Comparison of ENCODE assay signal across 17 cellular contexts in the genomic region with DNA sequence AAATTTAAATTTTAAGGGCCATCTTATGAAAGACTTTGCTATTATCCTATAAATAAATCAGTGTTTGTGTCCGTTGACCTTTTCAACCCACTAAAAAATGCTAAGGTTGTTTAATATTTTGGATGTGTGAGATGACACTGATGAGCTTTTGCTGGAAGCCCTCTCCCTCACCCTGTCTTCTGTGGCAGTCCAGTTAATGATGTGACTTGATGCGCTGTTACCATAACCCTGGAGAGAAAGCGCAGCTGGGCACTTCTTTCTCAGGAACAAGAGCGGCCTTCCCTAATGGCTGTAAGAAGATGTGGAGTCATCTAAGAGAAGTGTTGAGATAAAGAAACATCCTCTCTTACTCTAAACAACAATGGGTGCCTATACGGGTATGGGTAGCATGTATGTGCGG.
"Had no signal": no experiment of that assay in that cellular context is flagged by ENCODE, and none has a peak within 500 bp of the region (broad histone marks: within the 10 kb centered on the region; RNA-seq: fewer than 3 reads in every experiment).

No MANE protein-coding gene starts in this region.

- H3K27ac Mint-ChIP-seq: dendritic cell treated with granulocyte-macrophage colony-stimulating factor and Interleukin-4, amounts not matched to agents 40 ng/mL and 50 ng/mL, for 4 days; natural killer cell; stimulated activated naive CD8-positive, alpha-beta T cell treated with anti-CD3 and anti-CD28 coated beads, Interleukin-15, amount 100 ng/mL, for 72 hours had no signal

- H3K79me2 ChIP-seq: hepatocyte, parathyroid adenoma had no signal

- H3K27me3 Mint-ChIP-seq: stimulated activated naive B cell treated with anti-CD40 and anti-IgM and Interleukin-4, amounts not matched to agents 10 μg/mL and 1 μg/mL and 100 μg/mL, for 72 hours; stimulated activated naive CD8-positive, alpha-beta T cell treated with anti-CD3 and anti-CD28 coated beads, Interleukin-15, amount 100 ng/mL, for 72 hours had no signal

- H3K27me3 ChIP-seq: foreskin keratinocyte, hepatocyte, testis, tibial nerve had no signal

- H3K36me3 ChIP-seq: prostate gland, tibial nerve had no signal

- ATAC-seq: foreskin keratinocyte; left colon; natural killer cell; sciatic nerve; stimulated activated naive B cell treated with anti-CD40 and anti-IgM and Interleukin-4, amounts not matched to agents 10 μg/mL and 1 μg/mL and 100 μg/mL, for 72 hours; stimulated activated naive CD8-positive, alpha-beta T cell treated with anti-CD3 and anti-CD28 coated beads, Interleukin-15, amount 100 ng/mL, for 72 hours had no signal

- H3K9me3 ChIP-seq: prostate gland, testis, tibial nerve had no signal

- H3K9ac ChIP-seq: parathyroid adenoma had no signal

- H3K4me3 Mint-ChIP-seq: dendritic cell treated with granulocyte-macrophage colony-stimulating factor and Interleukin-4, amounts not matched to agents 40 ng/mL and 50 ng/mL, for 4 days; natural killer cell; stimulated activated naive B cell treated with anti-CD40 and anti-IgM and Interleukin-4, amounts not matched to agents 10 μg/mL and 1 μg/mL and 100 μg/mL, for 72 hours; stimulated activated naive CD8-positive, alpha-beta T cell treated with anti-CD3 and anti-CD28 coated beads, Interleukin-15, amount 100 ng/mL, for 72 hours had no signal

- H2AFZ ChIP-seq: hepatocyte, parathyroid adenoma had no signal

- H3K27ac ChIP-seq: foreskin keratinocyte, hepatocyte, parathyroid adenoma, prostate gland, testis, tibial nerve had no signal

- H3K4me3 ChIP-seq: hepatocyte, prostate gland, testis, tibial nerve had no signal

- H3K4me2 ChIP-seq: hepatocyte had no signal

- DNase-seq: cerebellar nuclear complex; erythroblast; foreskin keratinocyte; head of caudate nucleus; left colon; natural killer cell; stimulated activated CD4-positive, alpha-beta T cell treated with anti-CD3 and anti-CD28 coated beads, Interleukin-2, amount 100 ng/mL, for 24 hours; stimulated activated CD4-positive, alpha-beta T cell treated with anti-CD3 and anti-CD28 coated beads, Interleukin-4, amount 100 ng/mL, for 4 hours; stimulated activated naive B cell treated with anti-CD40 and anti-IgM and Interleukin-4, amounts not matched to agents 10 μg/mL and 1 μg/mL and 100 μg/mL, for 72 hours; stimulated activated naive CD8-positive, alpha-beta T cell treated with anti-CD3 and anti-CD28 coated beads, Interleukin-15, amount 100 ng/mL, for 72 hours; testis had no signal

- H3K4me1 Mint-ChIP-seq: natural killer cell; stimulated activated naive B cell treated with anti-CD40 and anti-IgM and Interleukin-4, amounts not matched to agents 10 μg/mL and 1 μg/mL and 100 μg/mL, for 72 hours; stimulated activated naive CD8-positive, alpha-beta T cell treated with anti-CD3 and anti-CD28 coated beads, Interleukin-15, amount 100 ng/mL, for 72 hours had no signal
